21 cellular contexts compared by ENCODE assay signal in the genomic region with DNA sequence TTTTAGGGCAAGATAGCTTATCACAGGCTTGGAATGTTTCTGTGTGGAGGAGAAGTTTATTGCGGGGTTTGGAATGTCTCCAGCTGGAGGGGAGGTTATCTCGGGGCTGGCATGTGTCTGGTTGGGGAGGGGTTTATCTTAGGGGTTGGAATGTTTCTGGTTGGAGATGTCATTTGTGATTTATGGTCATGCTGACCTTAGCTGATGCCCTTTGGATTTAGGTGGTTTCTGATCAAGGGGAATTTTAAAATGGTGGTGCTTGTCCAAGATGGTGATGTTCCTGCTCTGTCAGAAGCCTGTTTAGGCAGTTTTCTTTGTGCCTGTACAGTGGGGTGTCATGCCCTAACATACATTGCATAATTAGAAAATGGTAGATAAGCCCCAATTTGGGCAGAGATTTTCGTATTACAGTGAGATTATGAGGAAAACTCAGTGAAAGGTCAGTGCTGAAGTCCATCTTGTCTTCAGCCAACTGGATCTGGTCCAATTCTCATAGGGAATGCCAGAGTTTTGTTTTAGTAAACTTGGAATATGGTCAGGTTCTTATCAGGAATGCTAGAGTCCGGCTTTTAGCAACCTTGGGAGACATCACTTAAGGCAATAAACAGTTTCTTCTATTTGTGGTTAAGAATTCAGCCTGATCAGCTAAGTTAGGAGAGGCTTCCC. TPM values are rescaled to one million over a fixed set of nuclear protein-coding genes. Genes with fewer than 3 reads are reported as not detected.
DNase-seq lines count a peak whose midpoint lies in the region; ATAC-seq and TF ChIP-seq lines count a peak whose summit lies in the region.
"Had no signal": no experiment of that assay in that cellular context is flagged by ENCODE, and none has a peak within 500 bp of the region (broad histone marks: within the 10 kb centered on the region; RNA-seq: fewer than 3 reads in every experiment).

No MANE protein-coding gene starts in this region.

- peak overlapping the region; percentile 29 for H3K27ac Mint-ChIP-seq in mesothelial cell of epicardium
- H3K27ac Mint-ChIP-seq: activated B cell treated with CpG ODN at 0.5 μM for 24 hours; activated naive CD8-positive, alpha-beta T cell; T-helper 17 cell had no signal

- ATAC-seq in esophagus mucosa: no peak
- ATAC-seq: HCT116; stimulated activated naive CD8-positive, alpha-beta T cell treated with anti-CD3 and anti-CD28 coated beads, Interleukin-15, Interleukin-2, amounts not matched to agents 100 U/mL and 50 U/mL, for 24 hours; T-helper 17 cell had no signal

- H3K27ac ChIP-seq in suprapubic skin: no peak overlapping the region

- no peak for TF ChIP-seq CTCF in fibroblast of mammary gland (conservative IDR thresholded peaks at IDR 0.05; ENCODE audit: control insufficient read depth, insufficient read depth, low read depth, low read length)
- TF ChIP-seq CTCF in mesothelial cell of epicardium (IDR thresholded peaks at IDR 0.05; ENCODE audit: unreplicated experiment): no peak
- no peak for TF ChIP-seq CTCF in suprapubic skin (IDR thresholded peaks at IDR 0.05)

- DNase-seq in A172 (ENCODE audit: low spot score) (peak; percentile 74), OCI-M1 (lab: John Stamatoyannopoulos, UW) (peak; percentile 18), fibroblast of mammary gland (ENCODE audit: low read depth) (peak; percentile 25), mesothelial cell of epicardium (ENCODE audit: low spot score in 2 of 2, unreplicated experiment in 2 of 2) (no peak), NCI-H82 treated with DMSO at 0.1 percent for 48 hours (lab: John Stamatoyannopoulos, UW; ENCODE audit: unreplicated experiment) (no peak), HuH-7.5 (ENCODE audit: low spot score) (no peak), suprapubic skin (ENCODE audit: low spot score in 2 of 2) (no peak)
- DNase-seq: activated B cell treated with CpG ODN at 0.5 μM for 24 hours; caudate nucleus; CD4-positive, CD25-positive, alpha-beta regulatory T cell; DMS79; NCI-H1694 treated with DMSO at 0.1 percent for 48 hours; NCI-H446; stimulated activated naive CD8-positive, alpha-beta T cell treated with anti-CD3 and anti-CD28 coated beads, Interleukin-15, Interleukin-2, amounts not matched to agents 100 U/mL and 50 U/mL, for 24 hours; T-helper 17 cell had no signal

- H3K36me3 ChIP-seq in suprapubic skin: no peaks in the 10 kb centered on the region

- H3K36me3 Mint-ChIP-seq in mesothelial cell of epicardium: peaks cover 10% of the 10 kb centered on the region

- TF ChIP-seq POLR2A in suprapubic skin (IDR thresholded peaks at IDR 0.05): no peak

- 50% methylated on average over 4 of the region's 4 CpGs for WGBS in suprapubic skin

- no peak for TF ChIP-seq EP300 in suprapubic skin (IDR thresholded peaks at IDR 0.05)

- no peaks in the 10 kb centered on the region for H3K4me1 ChIP-seq in suprapubic skin

- H3K27me3 Mint-ChIP-seq in mesothelial cell of epicardium (ENCODE audit: low read depth): no peaks in the 10 kb centered on the region

- H3K4me3 ChIP-seq in fibroblast of mammary gland (ENCODE audit: control insufficient read depth, low read depth, low read length) (no peak overlapping the region), suprapubic skin (no peak overlapping the region)
- H3K4me3 ChIP-seq: lung had no signal

- peaks cover 13% of the 10 kb centered on the region for H3K9me3 Mint-ChIP-seq in mesothelial cell of epicardium
- H3K9me3 Mint-ChIP-seq: activated B cell treated with CpG ODN at 0.5 μM for 24 hours had no signal

- no peaks in the 10 kb centered on the region for H3K27me3 ChIP-seq in suprapubic skin

- no peak overlapping the region for H3K4me3 Mint-ChIP-seq in mesothelial cell of epicardium
- H3K4me3 Mint-ChIP-seq: activated B cell treated with CpG ODN at 0.5 μM for 24 hours; activated naive CD8-positive, alpha-beta T cell; T-helper 17 cell had no signal

- H3K9me3 ChIP-seq in suprapubic skin: no peaks in the 10 kb centered on the region

- peaks cover 23% of the 10 kb centered on the region for H3K4me1 Mint-ChIP-seq in mesothelial cell of epicardium
- H3K4me1 Mint-ChIP-seq: activated B cell treated with CpG ODN at 0.5 μM for 24 hours had no signal

RNA-seq across cellular contexts. Expression of gene CDK20, which starts 14.3 kb away (rescaled TPM):
- total RNA-seq in A172 (2014; rRNA removed; shearing (Covaris generic)): 7.7 and 17.7 TPM in 2 replicates
- total RNA-seq in mesothelial cell of epicardium: 32.9 to 36.0 TPM (median 34.1 TPM) in 3 replicates
- total RNA-seq in esophagus mucosa: 1.6 TPM
- total RNA-seq in suprapubic skin: 10 to 100 TPM in 1 of 4 donors, 1 to 10 TPM in 3; 6.3 to 11.0 (median 8.2) TPM

RNA-seq across cellular contexts. Expression of gene SPATA31C1, which starts 42.3 kb away (rescaled TPM):
- not detected in 2 replicates for total RNA-seq in A172 (2014; rRNA removed; shearing (Covaris generic))
- total RNA-seq in mesothelial cell of epicardium (0.13 to 0.29 TPM (median 0.18 TPM) in 3 replicates), esophagus mucosa (not detected), suprapubic skin (not detected)
- total RNA-seq: A673; activated B cell treated with CpG ODN at 0.5 μM for 24 hours; CD4-positive, CD25-positive, alpha-beta regulatory T cell; frontal cortex; lung; T-helper 17 cell had no signal

Comparison
In these comparisons a context has a peak if more than half of its experiments do, and no peak if none do; other contexts are left out.
1. DNase-seq: peak in A172 (single experiment), OCI-M1 (single experiment) and fibroblast of mammary gland (single experiment); none in mesothelial cell of epicardium (0 of 2), NCI-H82 treated with DMSO at 0.1 percent for 48 hours (single experiment), HuH-7.5 (single experiment) and suprapubic skin (0 of 2).